1 cellular context compared by ENCODE assay signal in genomic region chr2:20593072-20594034, GRCh38.
TF ChIP-seq lines count a peak whose summit lies in the region.

No MANE protein-coding gene starts in this region.

TF ChIP-seq in HepG2, 621 proteins besides CTCF, POLR2A, EP300 and RAD21 (continued from another document and continues in another):
- peak; percentile 92; the same call in 1 of the 2 replicates for TF ChIP-seq ZBTB37 (CRISPR knock-in tag; IDR thresholded peaks at IDR 0.05)
- no peak for TF ChIP-seq ZNF616 (CRISPR knock-in tag; IDR thresholded peaks at IDR 0.05; ENCODE audit: low read depth)
- TF ChIP-seq MLX (CRISPR knock-in tag; IDR thresholded peaks at IDR 0.05): peak; percentile 92
- peak; percentile 94 for TF ChIP-seq ARNT2 (CRISPR knock-in tag; IDR thresholded peaks at IDR 0.05; ENCODE audit: low read depth)
- peak; percentile 73 for TF ChIP-seq KMT2B (CRISPR knock-in tag; IDR thresholded peaks at IDR 0.05)
- TF ChIP-seq FOXK1 (CRISPR knock-in tag; IDR thresholded peaks at IDR 0.05; ENCODE audit: borderline replicate concordance, low read depth): peak; percentile 92
- TF ChIP-seq SPEN (CRISPR knock-in tag; IDR thresholded peaks at IDR 0.05; ENCODE audit: low read depth): peak; percentile 99
- peak; percentile 82 for TF ChIP-seq ELF1 (CRISPR knock-in tag; IDR thresholded peaks at IDR 0.05)
- TF ChIP-seq ZNF75D (CRISPR knock-in tag; IDR thresholded peaks at IDR 0.05; ENCODE audit: borderline replicate concordance): peak; percentile 29; the same call in 1 of the 2 replicates
- TF ChIP-seq MYPOP (CRISPR knock-in tag; IDR thresholded peaks at IDR 0.05): peak; percentile 96; the same call in 1 of the 2 replicates
- peak; percentile 72; the same call in 1 of the 2 replicates for TF ChIP-seq FOXP1 (IDR thresholded peaks at IDR 0.05)
- peak; percentile 96 for TF ChIP-seq FOXP1 (CRISPR knock-in tag; IDR thresholded peaks at IDR 0.05)
- peak; percentile 88; the same call in 1 of the 2 replicates for TF ChIP-seq ZNF775 (CRISPR knock-in tag; IDR thresholded peaks at IDR 0.05; ENCODE audit: borderline replicate concordance)
- TF ChIP-seq CREBL2 (CRISPR knock-in tag; IDR thresholded peaks at IDR 0.05; ENCODE audit: borderline replicate concordance): 0 out of 2 replicates have a peak, but pooled peaks have one; percentile 51
- peak; percentile 95 for TF ChIP-seq SAFB2 (CRISPR knock-in tag; IDR thresholded peaks at IDR 0.05; ENCODE audit: borderline replicate concordance, low read depth)
- peak; percentile 98 for TF ChIP-seq FOSL2 (CRISPR knock-in tag; IDR thresholded peaks at IDR 0.05)
- peak; percentile 92 for TF ChIP-seq DRAP1 (CRISPR knock-in tag; IDR thresholded peaks at IDR 0.05)
- peak; percentile 63; the same call in 1 of the 2 replicates for TF ChIP-seq ZNF576 (CRISPR knock-in tag; IDR thresholded peaks at IDR 0.05)
- peak; percentile 97 for TF ChIP-seq ZNF598 (CRISPR knock-in tag; IDR thresholded peaks at IDR 0.05; ENCODE audit: borderline replicate concordance)
- peak; percentile 76 for TF ChIP-seq TFDP2 (CRISPR knock-in tag; IDR thresholded peaks at IDR 0.05)
- peak; percentile 69 for TF ChIP-seq IKZF4 (CRISPR knock-in tag; IDR thresholded peaks at IDR 0.05; ENCODE audit: borderline replicate concordance, low read depth, not compliant biosample characterization)
- TF ChIP-seq TARDBP (CRISPR knock-in tag; IDR thresholded peaks at IDR 0.05): peak; percentile 100
- TF ChIP-seq MAFF (IDR thresholded peaks at IDR 0.05; ENCODE audit: low read depth, low read length): peak; percentile 81
- peak; percentile 99 for TF ChIP-seq ZNF136 (CRISPR knock-in tag; IDR thresholded peaks at IDR 0.05; ENCODE audit: low read depth)
- TF ChIP-seq ZNF263 (CRISPR knock-in tag; IDR thresholded peaks at IDR 0.05): peak; percentile 71
- no peak; the same call in 1 of the 2 replicates for TF ChIP-seq ZNF329 (CRISPR knock-in tag; IDR thresholded peaks at IDR 0.05; ENCODE audit: low read depth)
- no peak; the same call in 1 of the 2 replicates for TF ChIP-seq ZNF713 (CRISPR knock-in tag; IDR thresholded peaks at IDR 0.05)
- peak; percentile 93; the same call in 1 of the 2 replicates for TF ChIP-seq ZNF124 (CRISPR knock-in tag; IDR thresholded peaks at IDR 0.05)
- peak; percentile 84 for TF ChIP-seq ZNF766 (CRISPR knock-in tag; IDR thresholded peaks at IDR 0.05; ENCODE audit: borderline replicate concordance)
- no peak for TF ChIP-seq SP2 (CRISPR knock-in tag; IDR thresholded peaks at IDR 0.05)
- TF ChIP-seq ZFX (CRISPR knock-in tag; IDR thresholded peaks at IDR 0.05; ENCODE audit: low read depth): peak; percentile 95
- no peak for TF ChIP-seq ZFAT (CRISPR knock-in tag; conservative IDR thresholded peaks at IDR 0.05)
- TF ChIP-seq ZNF761 (CRISPR knock-in tag; conservative IDR thresholded peaks at IDR 0.05): peak; percentile 99
- no peak for TF ChIP-seq GLMP (CRISPR knock-in tag; IDR thresholded peaks at IDR 0.05; ENCODE audit: borderline replicate concordance)
- TF ChIP-seq ZMYM2 (CRISPR knock-in tag; IDR thresholded peaks at IDR 0.05): peak; percentile 95
- no peak for TF ChIP-seq ZNF260 (CRISPR knock-in tag; IDR thresholded peaks at IDR 0.05; ENCODE audit: borderline replicate concordance, low read depth)
- TF ChIP-seq FOXC1 (CRISPR knock-in tag; IDR thresholded peaks at IDR 0.05; ENCODE audit: borderline replicate concordance): peak; percentile 90; the same call in 1 of the 2 replicates
- TF ChIP-seq ZBTB49 (CRISPR knock-in tag; IDR thresholded peaks at IDR 0.05; ENCODE audit: borderline replicate concordance): no peak
- peak; percentile 97 for TF ChIP-seq ZNF749 (CRISPR knock-in tag; IDR thresholded peaks at IDR 0.05; ENCODE audit: borderline replicate concordance)
- TF ChIP-seq NR1H2 (CRISPR knock-in tag; IDR thresholded peaks at IDR 0.05; ENCODE audit: borderline replicate concordance, low read depth): 0 out of 2 replicates have a peak, but pooled peaks have one; percentile 48
- peak; percentile 85 for TF ChIP-seq ZNF362 (CRISPR knock-in tag; IDR thresholded peaks at IDR 0.05; ENCODE audit: borderline replicate concordance)
- TF ChIP-seq NR3C1 (CRISPR knock-in tag; IDR thresholded peaks at IDR 0.05): no peak
- peak; percentile 99 for TF ChIP-seq SNAPC2 (CRISPR knock-in tag; IDR thresholded peaks at IDR 0.05)
- TF ChIP-seq ZKSCAN8 (CRISPR knock-in tag; IDR thresholded peaks at IDR 0.05; ENCODE audit: borderline replicate concordance): peak; percentile 97
- TF ChIP-seq UBTF (CRISPR knock-in tag; IDR thresholded peaks at IDR 0.05): peak; percentile 96; the same call in 1 of the 2 replicates
- peak; percentile 71; the same call in 1 of the 2 replicates for TF ChIP-seq ARID4A (CRISPR knock-in tag; IDR thresholded peaks at IDR 0.05; ENCODE audit: borderline replicate concordance)
- TF ChIP-seq ZFP37 (CRISPR knock-in tag; IDR thresholded peaks at IDR 0.05; ENCODE audit: borderline replicate concordance): peak; percentile 80
- TF ChIP-seq CHCHD3 (CRISPR knock-in tag; IDR thresholded peaks at IDR 0.05): no peak
- no peak for TF ChIP-seq ZC3H4 (CRISPR knock-in tag; IDR thresholded peaks at IDR 0.05; ENCODE audit: borderline replicate concordance)
- peak; percentile 75 to 78 for TF ChIP-seq MAFK (conservative IDR thresholded peaks at IDR 0.05 in 1 of 2, IDR thresholded peaks at IDR 0.05 in 1 of 2; ENCODE audit: low read length in 2 of 2)
